ENCODE assay signal across 7 cellular contexts in the genomic region with DNA sequence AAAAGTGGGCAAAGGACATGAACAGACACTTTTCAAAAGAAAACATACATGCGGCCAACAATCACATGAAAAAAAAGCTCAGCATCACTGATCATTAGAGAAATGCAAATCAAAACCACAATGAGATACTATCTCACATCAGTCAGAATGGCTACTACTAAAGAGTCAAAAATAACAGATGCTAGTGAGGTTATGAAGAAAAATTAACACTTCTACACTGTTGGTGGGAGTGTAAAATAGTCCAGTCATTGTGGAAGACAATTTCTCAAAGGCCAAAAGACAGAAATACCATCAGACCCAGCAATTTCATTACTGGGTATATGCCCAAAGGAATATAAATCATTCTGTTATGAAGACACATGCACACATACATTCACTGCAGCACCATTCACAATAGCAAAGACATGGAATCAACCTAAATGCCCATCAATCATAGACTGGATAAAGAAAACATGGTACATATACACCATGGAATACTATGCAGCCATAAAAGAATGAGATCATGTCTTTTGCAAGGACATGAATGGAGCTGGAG.
A peak's percentile ranks its signal among the peaks of the same experiment; 100 is the strongest.
DNase-seq lines count a peak whose midpoint lies in the region; ATAC-seq and TF ChIP-seq lines count a peak whose summit lies in the region.
"Not testable (repeated sequence)": the region's sequence is repeated elsewhere in the genome, so short reads cannot be mapped to it uniquely, and the experiment has no call there.

No MANE protein-coding gene starts in this region.

- not testable (repeated sequence) for H3K9me3 Mint-ChIP-seq in activated naive CD8-positive, alpha-beta T cell treated with anti-CD3 and anti-CD28 coated beads, Interleukin-2, amount 10 ng/mL, durations not matched to agents 7 days and 5 days

- peak; percentile 14 for DNase-seq in MM.1S
- not testable (repeated sequence) for DNase-seq in activated naive CD8-positive, alpha-beta T cell treated with anti-CD3 and anti-CD28 coated beads, Interleukin-2, amount 10 ng/mL, durations not matched to agents 7 days and 5 days

- not testable (repeated sequence) for H3K36me3 ChIP-seq in MM.1S (replicated peaks; ENCODE audit: insufficient read depth, low read length)

- H3K9me3 ChIP-seq in MM.1S (replicated peaks; ENCODE audit: insufficient read depth, low read length): not testable (repeated sequence)

- not testable (repeated sequence) for H3K79me2 ChIP-seq in MM.1S (ENCODE audit: low read length)

- not testable (repeated sequence) for H3K9me2 ChIP-seq in MM.1S (replicated peaks; ENCODE audit: insufficient read depth, low read length)

- H3K27me3 Mint-ChIP-seq in activated naive CD8-positive, alpha-beta T cell treated with anti-CD3 and anti-CD28 coated beads, Interleukin-2, amount 10 ng/mL, durations not matched to agents 7 days and 5 days: not testable (repeated sequence)

- not testable (repeated sequence) for H3K4me2 ChIP-seq in MM.1S (ENCODE audit: low read depth, low read length)

- H3K4me3 Mint-ChIP-seq in activated naive CD8-positive, alpha-beta T cell treated with anti-CD3 and anti-CD28 coated beads, Interleukin-2, amount 10 ng/mL, durations not matched to agents 7 days and 5 days: not testable (repeated sequence)

- H3K27me3 ChIP-seq in MM.1S (replicated peaks; ENCODE audit: insufficient read depth, low read length): not testable (repeated sequence)

- peak overlapping the region; percentile 4 for H3K27ac Mint-ChIP-seq in activated naive CD8-positive, alpha-beta T cell treated with anti-CD3 and anti-CD28 coated beads, Interleukin-2, amount 10 ng/mL, durations not matched to agents 7 days and 5 days

- H3K4me3 ChIP-seq in MM.1S (ENCODE audit: low read length): not testable (repeated sequence)

- H3K4me1 Mint-ChIP-seq in activated naive CD8-positive, alpha-beta T cell treated with anti-CD3 and anti-CD28 coated beads, Interleukin-2, amount 10 ng/mL, durations not matched to agents 7 days and 5 days: peaks cover 18% of the 10 kb centered on the region

- peaks cover 10% of the 10 kb centered on the region for H3K36me3 Mint-ChIP-seq in activated naive CD8-positive, alpha-beta T cell treated with anti-CD3 and anti-CD28 coated beads, Interleukin-2, amount 10 ng/mL, durations not matched to agents 7 days and 5 days

- peak; percentile 48 for ATAC-seq in GM18858 (IDR thresholded peaks at IDR 0.05; ENCODE audit: unreplicated experiment)
- peak; percentile 37 for ATAC-seq in GM19455 (IDR thresholded peaks at IDR 0.05; ENCODE audit: unreplicated experiment)
- ATAC-seq in GM21786 (IDR thresholded peaks at IDR 0.05; ENCODE audit: unreplicated experiment): peak; percentile 44
- peak; percentile 43 for ATAC-seq in HG02973 (IDR thresholded peaks at IDR 0.05; ENCODE audit: unreplicated experiment)
- ATAC-seq in HG03342 (IDR thresholded peaks at IDR 0.05; ENCODE audit: unreplicated experiment): peak; percentile 36
- not testable (repeated sequence) for ATAC-seq in activated naive CD8-positive, alpha-beta T cell treated with anti-CD3 and anti-CD28 coated beads, Interleukin-2, amount 10 ng/mL, durations not matched to agents 7 days and 5 days (ENCODE audit: low read depth)

- H3K27ac ChIP-seq in MM.1S (ENCODE audit: low read length): not testable (repeated sequence)

- POLR2A ChIA-PET in activated naive CD8-positive, alpha-beta T cell treated with anti-CD3 and anti-CD28 coated beads, Interleukin-2, amount 10 ng/mL, durations not matched to agents 7 days and 5 days (lab: Charles Lee): not testable (repeated sequence)

- H2AFZ ChIP-seq in MM.1S (ENCODE audit: low read length): not testable (repeated sequence)

- H4K20me1 ChIP-seq in MM.1S (ENCODE audit: insufficient read depth, low read length): not testable (repeated sequence)

- not testable (repeated sequence) for H3F3A ChIP-seq in MM.1S (ENCODE audit: insufficient read depth, low read length)

- peaks cover 23% of the 10 kb centered on the region for H3K4me1 ChIP-seq in MM.1S (ENCODE audit: low read length)

- not testable (repeated sequence) for H3K9ac ChIP-seq in MM.1S (ENCODE audit: low read length)

- not testable (repeated sequence) for TF ChIP-seq CTCF in MM.1S (IDR thresholded peaks at IDR 0.05; ENCODE audit: low read length)
